ENCODE assay signal across 38 cellular contexts in genomic region chr2:170518911-170519310, GRCh38.
"Had no signal": no experiment of that assay in that cellular context is flagged by ENCODE, and none has a peak within 500 bp of the region (broad histone marks: within the 10 kb centered on the region; RNA-seq: fewer than 3 reads in every experiment).

No MANE protein-coding gene starts in this region.

- H3K9me3 Mint-ChIP-seq: activated naive CD4-positive, alpha-beta T cell treated with anti-CD3 and anti-CD28 coated beads for 36 hours; activated naive CD4-positive, alpha-beta T cell treated with anti-CD3 and anti-CD28 coated beads, Interleukin-2, amount 50 U/mL, for 24 hours; activated naive CD4-positive, alpha-beta T cell treated with anti-CD3 and anti-CD28 coated beads, Interleukin-2, amount 50 U/mL, for 72 hours; activated naive CD8-positive, alpha-beta T cell treated with anti-CD3 and anti-CD28 coated beads for 36 hours; activated naive CD8-positive, alpha-beta T cell treated with anti-CD3 and anti-CD28 coated beads, Interleukin-2, amount 10 ng/mL, durations not matched to agents 7 days and 5 days; activated naive CD8-positive, alpha-beta T cell treated with anti-CD3 and anti-CD28 coated beads, Interleukin-2, amount 50 U/mL, for 24 hours; activated T-cell treated with anti-CD3 and anti-CD28 coated beads, Interleukin-2, amount 50 U/mL, for 24 hours; activated T-cell treated with anti-CD3 and anti-CD28 coated beads, Interleukin-2, amount 50 U/mL, for 4 hours; activated T-cell treated with anti-CD3 and anti-CD28 coated beads, Interleukin-2, amount 50 U/mL, for 72 hours; activated T-helper 1 cell treated with anti-CD3 and anti-CD28 coated beads, Interleukin-12 subunit alpha, Interleukin-12 subunit beta, Interleukin-2, Interleukin-4 antibody, amounts not matched to agents 30 ng/mL and 10 ng/mL and 1 ng/mL, durations not matched to agents 14 hours and 24 hours and 36 hours; activated T-helper 17 cell treated with anti-CD3 and anti-CD28 coated beads, Interleukin-2, amount 50 U/mL, for 72 hours; activated T-helper 2 cell treated with anti-CD3 and anti-CD28 coated beads, Interferon-gamma antibody, Interleukin-2, Interleukin-4, amounts not matched to agents 10 μg/mL and 5 μg/mL and 100 μg/mL, durations not matched to agents 14 hours and 24 hours and 36 hours; brain; central memory CD8-positive, alpha-beta T cell had no signal

- H3K4me3 ChIP-seq: adrenal gland, ascending aorta, body of pancreas, breast epithelium, cardiac muscle cell had no signal

- H3K27ac Mint-ChIP-seq: activated naive CD4-positive, alpha-beta T cell treated with anti-CD3 and anti-CD28 coated beads for 36 hours; activated naive CD4-positive, alpha-beta T cell treated with anti-CD3 and anti-CD28 coated beads, Interleukin-2, amount 50 U/mL, for 24 hours; activated naive CD4-positive, alpha-beta T cell treated with anti-CD3 and anti-CD28 coated beads, Interleukin-2, amount 50 U/mL, for 72 hours; activated naive CD8-positive, alpha-beta T cell; activated naive CD8-positive, alpha-beta T cell treated with anti-CD3 and anti-CD28 coated beads for 36 hours; activated naive CD8-positive, alpha-beta T cell treated with anti-CD3 and anti-CD28 coated beads, Interleukin-2, amount 10 ng/mL, durations not matched to agents 7 days and 5 days; activated naive CD8-positive, alpha-beta T cell treated with anti-CD3 and anti-CD28 coated beads, Interleukin-2, amount 50 U/mL, for 24 hours; activated T-cell treated with anti-CD3 and anti-CD28 coated beads, Interleukin-2, amount 50 U/mL, for 24 hours; activated T-cell treated with anti-CD3 and anti-CD28 coated beads, Interleukin-2, amount 50 U/mL, for 72 hours; activated T-helper 1 cell treated with anti-CD3 and anti-CD28 coated beads, Interleukin-12 subunit alpha, Interleukin-12 subunit beta, Interleukin-2, Interleukin-4 antibody, amounts not matched to agents 30 ng/mL and 10 ng/mL and 1 ng/mL, durations not matched to agents 14 hours and 24 hours and 36 hours; activated T-helper 17 cell treated with anti-CD3 and anti-CD28 coated beads, Interleukin-2, amount 50 U/mL, for 72 hours; activated T-helper 2 cell treated with anti-CD3 and anti-CD28 coated beads, Interferon-gamma antibody, Interleukin-2, Interleukin-4, amounts not matched to agents 10 μg/mL and 5 μg/mL and 100 μg/mL, durations not matched to agents 14 hours and 24 hours and 36 hours; brain had no signal

- H3K4me1 Mint-ChIP-seq: activated naive CD4-positive, alpha-beta T cell treated with anti-CD3 and anti-CD28 coated beads, Interleukin-2, amount 50 U/mL, for 24 hours; activated naive CD8-positive, alpha-beta T cell treated with anti-CD3 and anti-CD28 coated beads for 36 hours; activated naive CD8-positive, alpha-beta T cell treated with anti-CD3 and anti-CD28 coated beads, Interleukin-2, amount 10 ng/mL, durations not matched to agents 7 days and 5 days; activated naive CD8-positive, alpha-beta T cell treated with anti-CD3 and anti-CD28 coated beads, Interleukin-2, amount 50 U/mL, for 24 hours; activated T-helper 17 cell treated with anti-CD3 and anti-CD28 coated beads, Interleukin-2, amount 50 U/mL, for 72 hours; central memory CD8-positive, alpha-beta T cell had no signal

- ATAC-seq: activated naive CD4-positive, alpha-beta T cell treated with anti-CD3 and anti-CD28 coated beads, Interleukin-2, amount 50 U/mL, for 72 hours; activated naive CD8-positive, alpha-beta T cell treated with anti-CD3 and anti-CD28 coated beads, Interleukin-2, amount 50 U/mL, for 24 hours; activated T-cell treated with anti-CD3 and anti-CD28 coated beads, Interleukin-2, amount 50 U/mL, for 4 hours; activated T-cell treated with anti-CD3 and anti-CD28 coated beads, Interleukin-2, amount 50 U/mL, for 72 hours; activated T-helper 17 cell treated with anti-CD3 and anti-CD28 coated beads, Interleukin-2, amount 50 U/mL, for 72 hours; body of pancreas had no signal

- H3K27ac ChIP-seq: adrenal gland, ascending aorta, body of pancreas, brain microvascular endothelial cell, breast epithelium, cardiac muscle cell had no signal

- H3K36me3 Mint-ChIP-seq: activated naive CD4-positive, alpha-beta T cell treated with anti-CD3 and anti-CD28 coated beads, Interleukin-2, amount 50 U/mL, for 24 hours; activated naive CD4-positive, alpha-beta T cell treated with anti-CD3 and anti-CD28 coated beads, Interleukin-2, amount 50 U/mL, for 72 hours; activated naive CD8-positive, alpha-beta T cell; activated naive CD8-positive, alpha-beta T cell treated with anti-CD3 and anti-CD28 coated beads for 36 hours; activated naive CD8-positive, alpha-beta T cell treated with anti-CD3 and anti-CD28 coated beads, Interleukin-2, amount 10 ng/mL, durations not matched to agents 7 days and 5 days; brain had no signal

- H3K27me3 ChIP-seq: adrenal gland, ascending aorta, body of pancreas, brain microvascular endothelial cell, breast epithelium, cardiac muscle cell had no signal

- DNase-seq: activated effector memory CD4-positive, alpha-beta T cell treated with anti-CD3 and anti-CD28 coated beads, Interleukin-2, amount 50 U/mL, for 16 hours; activated effector memory CD4-positive, alpha-beta T cell treated with Interleukin-2 at 50 U/mL for 16 hours; activated gamma-delta T cell; activated gamma-delta T cell treated with Interleukin-2 at 50 U/mL for 16 hours; activated naive CD4-positive, alpha-beta T cell; activated naive CD4-positive, alpha-beta T cell treated with anti-CD3 and anti-CD28 coated beads for 36 hours; activated naive CD4-positive, alpha-beta T cell treated with anti-CD3 and anti-CD28 coated beads, Interleukin-2, amount 50 U/mL, for 16 hours; activated naive CD4-positive, alpha-beta T cell treated with Interleukin-2 at 50 U/mL for 16 hours; activated naive CD8-positive, alpha-beta T cell treated with anti-CD3 and anti-CD28 coated beads for 36 hours; activated naive CD8-positive, alpha-beta T cell treated with anti-CD3 and anti-CD28 coated beads, Interleukin-2, amount 10 ng/mL, durations not matched to agents 7 days and 5 days; activated naive CD8-positive, alpha-beta T cell treated with anti-CD3 and anti-CD28 coated beads, Interleukin-2, amount 50 U/mL, for 24 hours; activated T-cell treated with anti-CD3 and anti-CD28 coated beads, Interleukin-2, amount 50 U/mL, for 1 hour; activated T-cell treated with anti-CD3 and anti-CD28 coated beads, Interleukin-2, amount 50 U/mL, for 24 hours; activated T-cell treated with anti-CD3 and anti-CD28 coated beads, Interleukin-2, amount 50 U/mL, for 4 hours; activated T-cell treated with anti-CD3 and anti-CD28 coated beads, Interleukin-2, amount 50 U/mL, for 48 hours; activated T-cell treated with anti-CD3 and anti-CD28 coated beads, Interleukin-2, amount 50 U/mL, for 72 hours; adrenal gland; amniotic stem cell; amygdala; anterior cingulate cortex; aorta; body of pancreas; brain microvascular endothelial cell; caudate nucleus; central memory CD4-positive, alpha-beta T cell; cerebellar nuclear complex had no signal

- H3K27me3 Mint-ChIP-seq: activated naive CD8-positive, alpha-beta T cell treated with anti-CD3 and anti-CD28 coated beads, Interleukin-2, amount 50 U/mL, for 24 hours; central memory CD8-positive, alpha-beta T cell had no signal

- H3K9me3 ChIP-seq: adrenal gland, ascending aorta, body of pancreas, breast epithelium had no signal

- H3K36me3 ChIP-seq: adrenal gland, ascending aorta, brain microvascular endothelial cell, breast epithelium, cardiac muscle cell had no signal

- FAIRE-seq: astrocyte had no signal

- H3K4me3 Mint-ChIP-seq: activated naive CD4-positive, alpha-beta T cell treated with anti-CD3 and anti-CD28 coated beads for 36 hours; activated naive CD4-positive, alpha-beta T cell treated with anti-CD3 and anti-CD28 coated beads, Interleukin-2, amount 50 U/mL, for 24 hours; activated naive CD8-positive, alpha-beta T cell; activated naive CD8-positive, alpha-beta T cell treated with anti-CD3 and anti-CD28 coated beads for 36 hours; activated naive CD8-positive, alpha-beta T cell treated with anti-CD3 and anti-CD28 coated beads, Interleukin-2, amount 10 ng/mL, durations not matched to agents 7 days and 5 days; activated naive CD8-positive, alpha-beta T cell treated with anti-CD3 and anti-CD28 coated beads, Interleukin-2, amount 50 U/mL, for 24 hours; activated T-cell treated with anti-CD3 and anti-CD28 coated beads, Interleukin-2, amount 50 U/mL, for 24 hours; activated T-cell treated with anti-CD3 and anti-CD28 coated beads, Interleukin-2, amount 50 U/mL, for 4 hours; activated T-cell treated with anti-CD3 and anti-CD28 coated beads, Interleukin-2, amount 50 U/mL, for 72 hours; activated T-helper 1 cell treated with anti-CD3 and anti-CD28 coated beads, Interleukin-12 subunit alpha, Interleukin-12 subunit beta, Interleukin-2, Interleukin-4 antibody, amounts not matched to agents 30 ng/mL and 10 ng/mL and 1 ng/mL, durations not matched to agents 14 hours and 24 hours and 36 hours; activated T-helper 17 cell treated with anti-CD3 and anti-CD28 coated beads, Interleukin-2, amount 50 U/mL, for 72 hours; brain; central memory CD8-positive, alpha-beta T cell had no signal

- H3K4me1 ChIP-seq: adrenal gland, ascending aorta, body of pancreas, breast epithelium had no signal
